33 cellular contexts compared by ENCODE assay signal in genomic region chr3:80007522-80007921, GRCh38.
"Had no signal": no experiment of that assay in that cellular context is flagged by ENCODE, and none has a peak within 500 bp of the region (broad histone marks: within the 10 kb centered on the region; RNA-seq: fewer than 3 reads in every experiment).

No MANE protein-coding gene starts in this region.

- H3K9me3 ChIP-seq: adrenal gland, body of pancreas, breast epithelium had no signal

- H3K36me3 ChIP-seq: adrenal gland, brain microvascular endothelial cell, breast epithelium had no signal

- DNase-seq: activated B cell treated with CpG ODN at 0.5 μM for 24 hours; activated CD4-positive, alpha-beta memory T cell treated with anti-CD3 and anti-CD28 coated beads for 36 hours; activated CD4-positive, alpha-beta T cell treated with anti-CD3 and anti-CD28 coated beads for 4 hours; activated CD4-positive, alpha-beta T cell treated with anti-CD3 and anti-CD28 coated beads, Interleukin-2, amount 10 ng/mL, durations not matched to agents 24 days and 14 days; activated CD4-positive, alpha-beta T cell treated with anti-CD3 and anti-CD28 coated beads, Interleukin-2, amount 50 U/mL, for 1 hour; activated CD4-positive, alpha-beta T cell treated with anti-CD3 and anti-CD28 coated beads, Interleukin-2, amount 50 U/mL, for 4 hours; activated CD4-positive, CD25-positive, alpha-beta regulatory T cell treated with anti-CD3 and anti-CD28 coated beads, Interleukin-2, amount 50 U/mL, for 72 hours; activated CD8-positive, alpha-beta memory T cell treated with anti-CD3 and anti-CD28 coated beads, Interleukin-2, amount 50 U/mL, for 4 hours; activated CD8-positive, alpha-beta T cell treated with anti-CD3 and anti-CD28 coated beads for 36 hours; activated effector memory CD4-positive, alpha-beta T cell treated with anti-CD3 and anti-CD28 coated beads, Interleukin-2, amount 50 U/mL, for 16 hours; activated gamma-delta T cell treated with Interleukin-2 at 50 U/mL for 16 hours; activated naive CD4-positive, alpha-beta T cell; activated naive CD4-positive, alpha-beta T cell treated with anti-CD3 and anti-CD28 coated beads for 36 hours; activated naive CD4-positive, alpha-beta T cell treated with anti-CD3 and anti-CD28 coated beads, Interleukin-2, amount 50 U/mL, for 16 hours; activated naive CD8-positive, alpha-beta T cell treated with anti-CD3 and anti-CD28 coated beads for 36 hours; activated T-cell treated with anti-CD3 and anti-CD28 coated beads for 4 hours; activated T-cell treated with anti-CD3 and anti-CD28 coated beads, Interleukin-2, amount 50 U/mL, for 1 hour; activated T-cell treated with anti-CD3 and anti-CD28 coated beads, Interleukin-2, amount 50 U/mL, for 4 hours; activated T-cell treated with anti-CD3 and anti-CD28 coated beads, Interleukin-2, amount 50 U/mL, for 72 hours; adrenal gland; amniotic stem cell; aorta; body of pancreas; brain microvascular endothelial cell; central memory CD4-positive, alpha-beta T cell; T-cell; T-helper 17 cell had no signal

- H3K4me1 ChIP-seq: adrenal gland, body of pancreas, breast epithelium had no signal

- H3K27me3 ChIP-seq: adrenal gland, body of pancreas, brain microvascular endothelial cell, breast epithelium had no signal

- H3K4me3 ChIP-seq: adrenal gland, body of pancreas, breast epithelium had no signal

- ATAC-seq: activated CD8-positive, alpha-beta T cell treated with anti-CD3 and anti-CD28 coated beads for 36 hours; activated naive CD4-positive, alpha-beta T cell treated with anti-CD3 and anti-CD28 coated beads, Interleukin-2, amount 50 U/mL, for 72 hours; activated T-cell treated with anti-CD3 and anti-CD28 coated beads, Interleukin-2, amount 50 U/mL, for 4 hours; activated T-cell treated with anti-CD3 and anti-CD28 coated beads, Interleukin-2, amount 50 U/mL, for 72 hours; activated T-helper 17 cell treated with anti-CD3 and anti-CD28 coated beads, Interleukin-2, amount 50 U/mL, for 72 hours; body of pancreas; T-cell; T-helper 17 cell had no signal

- FAIRE-seq: astrocyte, TTC549 had no signal

- H3K27ac ChIP-seq: adrenal gland, body of pancreas, brain microvascular endothelial cell, breast epithelium, VCaP had no signal
